ENCODE assay signal across 1 cellular context in genomic region chr6:105644073-105644489, GRCh38.
TF ChIP-seq lines count a peak whose summit lies in the region.

No MANE protein-coding gene starts in this region.

TF ChIP-seq in GM12878, 131 proteins besides CTCF, POLR2A, EP300 and RAD21 (continued from another document):
- TF ChIP-seq, protein P1, sequence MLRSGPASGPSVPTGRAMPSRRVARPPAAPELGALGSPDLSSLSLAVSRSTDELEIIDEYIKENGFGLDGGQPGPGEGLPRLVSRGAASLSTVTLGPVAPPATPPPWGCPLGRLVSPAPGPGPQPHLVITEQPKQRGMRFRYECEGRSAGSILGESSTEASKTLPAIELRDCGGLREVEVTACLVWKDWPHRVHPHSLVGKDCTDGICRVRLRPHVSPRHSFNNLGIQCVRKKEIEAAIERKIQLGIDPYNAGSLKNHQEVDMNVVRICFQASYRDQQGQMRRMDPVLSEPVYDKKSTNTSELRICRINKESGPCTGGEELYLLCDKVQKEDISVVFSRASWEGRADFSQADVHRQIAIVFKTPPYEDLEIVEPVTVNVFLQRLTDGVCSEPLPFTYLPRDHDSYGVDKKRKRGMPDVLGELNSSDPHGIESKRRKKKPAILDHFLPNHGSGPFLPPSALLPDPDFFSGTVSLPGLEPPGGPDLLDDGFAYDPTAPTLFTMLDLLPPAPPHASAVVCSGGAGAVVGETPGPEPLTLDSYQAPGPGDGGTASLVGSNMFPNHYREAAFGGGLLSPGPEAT (IDR thresholded peaks at IDR 0.05; ENCODE audit: low read depth) = peak; percentile 59; the same call in 1 of the 2 replicates
- peak; percentile 56; the same call in 1 of the 2 replicates for TF ChIP-seq CBX5 (IDR thresholded peaks at IDR 0.05; ENCODE audit: low read depth)
- TF ChIP-seq BMI1 (IDR thresholded peaks at IDR 0.05; ENCODE audit: borderline replicate concordance) = no peak
- TF ChIP-seq BHLHE40 (IDR thresholded peaks at IDR 0.05; ENCODE audit: borderline replicate concordance in 1 of 2, low read depth in 2 of 2, low read length in 1 of 2) = peak in 1 of 2 experiments; percentile 70; a peak in 3 of 4 replicates
- no peak for TF ChIP-seq SIN3A (IDR thresholded peaks at IDR 0.05; ENCODE audit: low read depth, low read length)
